ENCODE assay signal across 19 cellular contexts in genomic region chr13:86877449-86877848, GRCh38.
DNase-seq lines count a peak whose midpoint lies in the region; ATAC-seq, FAIRE-seq and TF ChIP-seq lines count a peak whose summit lies in the region.
"Had no signal": no experiment of that assay in that cellular context is flagged by ENCODE, and none has a peak within 500 bp of the region (broad histone marks: within the 10 kb centered on the region; RNA-seq: fewer than 3 reads in every experiment).

No MANE protein-coding gene starts in this region.

- H3K9me1 ChIP-seq in K562 (ENCODE audit: control insufficient read depth, insufficient read depth, low read length) = no peaks in the 10 kb centered on the region

- TF ChIP-seq POLR2A in K562 (conservative IDR thresholded peaks at IDR 0.05) = no peak

- peak overlapping the region; percentile 74 for H2BK15ac ChIP-seq in mesendoderm (replicated peaks; ENCODE audit: low read depth)

- H3K9me3 ChIP-seq in Karpas-422 (ENCODE audit: low read length) = peaks cover 4% of the 10 kb centered on the region; the same call in 1 of the 2 replicates
- no peaks in the 10 kb centered on the region for H3K9me3 ChIP-seq in K562 (replicated peaks; ENCODE audit: control insufficient read depth, insufficient read depth, low read depth, low read length)
- H3K9me3 ChIP-seq in GM23248 (ENCODE audit: low read depth) = no peaks in the 10 kb centered on the region
- H3K9me3 ChIP-seq: HAP-1 had no signal

- no peak overlapping the region for H3K4ac ChIP-seq in mesendoderm (ENCODE audit: low read depth, low read length)

- no peaks in the 10 kb centered on the region for H3K36me3 ChIP-seq in Karpas-422 (ENCODE audit: insufficient read depth, low read length)
- H3K36me3 ChIP-seq in K562 (ENCODE audit: control insufficient read depth, insufficient read depth, low read length) = no peaks in the 10 kb centered on the region
- H3K36me3 ChIP-seq in mesendoderm (ENCODE audit: control insufficient read depth, insufficient read depth, low read length) = no peaks in the 10 kb centered on the region
- H3K36me3 ChIP-seq in GM23248 (ENCODE audit: low read depth) = no peaks in the 10 kb centered on the region
- H3K36me3 ChIP-seq: HAP-1 had no signal

- H3K9me2 ChIP-seq in Karpas-422 (replicated peaks; ENCODE audit: insufficient read depth, low read length) (no peaks in the 10 kb centered on the region), GM23248 (ENCODE audit: insufficient read depth) (no peaks in the 10 kb centered on the region)

- no peak overlapping the region for H3K27ac ChIP-seq in Karpas-422 (ENCODE audit: low read length)
- no peak overlapping the region for H3K27ac ChIP-seq in K562 (ENCODE audit: extremely low read depth, low read depth, low read length)
- H3K27ac ChIP-seq in mesendoderm (ENCODE audit: low read depth, low read length) = no peak overlapping the region
- H3K27ac ChIP-seq in GM23248 = no peak overlapping the region
- H3K27ac ChIP-seq: HL-60 had no signal

- CTCF ChIA-PET in K562 (lab: Yijun Ruan, JAX; ENCODE audit: low intra/inter-chr PET ratio) = no interaction called here

- intact Hi-C loops in K562 (cut with micrococcal nuclease) (no loop called here), Right ventricle myocardium inferior (cut with DNase I) (no loop called here)

- in situ Hi-C loops in K562 (cut with MboI) = no loop called here
- in situ Hi-C loops in GM23248 (cut with MboI) = loop anchor here (10.0 kb wide), 1 partner anchor 387 kb away; no protein-coding TSS in a partner anchor

- H3F3A ChIP-seq in GM23248 (ENCODE audit: insufficient read depth) = no peaks in the 10 kb centered on the region

- no peak overlapping the region for H2BK5ac ChIP-seq in mesendoderm (ENCODE audit: low read length)

- no peak for TF ChIP-seq CTCF in K562 (IDR thresholded peaks at IDR 0.05 in 2 of 3, conservative IDR thresholded peaks at IDR 0.05 in 1 of 3; ENCODE audit: insufficient read depth in 2 of 3, low read depth in 1 of 3, low read length in 3 of 3)

- H3K4me3 ChIP-seq in Karpas-422 (ENCODE audit: low read length) (no peak overlapping the region), K562 (no peak overlapping the region), mesendoderm (ENCODE audit: low read length) (no peak overlapping the region), GM23248 (no peak overlapping the region)
- H3K4me3 ChIP-seq: HAP-1 had no signal

- TF ChIP-seq RAD21 in K562 (CRISPR knock-in tag; conservative IDR thresholded peaks at IDR 0.05 in 1 of 2, IDR thresholded peaks at IDR 0.05 in 1 of 2) = no peak

- no peak overlapping the region for H4K8ac ChIP-seq in mesendoderm (ENCODE audit: low read depth, low read length)

- WGBS in K562 (ENCODE audit: insufficient coverage, low coverage, missing lambda C conversion rate) = 0% methylated on average over 1 of the region's 1 CpG
- WGBS in mesendoderm (ENCODE audit: extremely low coverage, insufficient coverage, low lambda C conversion rate) = no CpG with 5 or more reads among the region's 1 CpG
- WGBS in GM23248 (ENCODE audit: low coverage in 1 of 2, low lambda C conversion rate in 2 of 2, missing lambda C conversion rate in 2 of 2), 2 experiments = 80 to 93% methylated on average over 1 of the region's 1 CpG

- H3K4me1 ChIP-seq in Karpas-422 (ENCODE audit: low read length) (no peaks in the 10 kb centered on the region; the same call in 1 of the 2 replicates), K562 (replicated peaks in 1 of 2; ENCODE audit: control insufficient read depth in 2 of 2, insufficient read depth in 2 of 2, low read length in 2 of 2) (no peaks in the 10 kb centered on the region), mesendoderm (ENCODE audit: control insufficient read depth, low read depth, low read length) (no peaks in the 10 kb centered on the region), GM23248 (ENCODE audit: insufficient read depth) (no peaks in the 10 kb centered on the region)
- H3K4me1 ChIP-seq: HAP-1 had no signal

- H2BK120ac ChIP-seq in mesendoderm (ENCODE audit: low read depth, low read length) = no peak overlapping the region

- DNase-seq in Karpas-422 = no peak
- no peak for DNase-seq in K562 (ENCODE audit: extremely low read depth in 1 of 4, low spot score in 3 of 4)
- no peak for DNase-seq in mesendoderm
- DNase-seq in GM23248 = no peak
- DNase-seq in Right ventricle myocardium inferior (ENCODE audit: missing footprints) = no peak
- DNase-seq: CD8-positive, alpha-beta T cell; COR-L47; DMS153; DMS79 treated with DMSO at 0.1 percent for 48 hours; EL had no signal

- FAIRE-seq in K562 (lab: Jason Lieb, UNC) = no peak
- FAIRE-seq: A204.1, D721Med, G401.6, GM12891, H1 had no signal

- no peaks in the 10 kb centered on the region for H3K79me2 ChIP-seq in Karpas-422 (ENCODE audit: low read length)
- H3K79me2 ChIP-seq in K562 (ENCODE audit: control insufficient read depth, insufficient read depth, low read length) = no peaks in the 10 kb centered on the region
- H3K79me2 ChIP-seq in mesendoderm (ENCODE audit: control insufficient read depth, insufficient read depth, low read length) = no peaks in the 10 kb centered on the region
- no peaks in the 10 kb centered on the region for H3K79me2 ChIP-seq in GM23248 (ENCODE audit: insufficient read depth)

- TF ChIP-seq EP300 in K562 (IDR thresholded peaks at IDR 0.05; ENCODE audit: low read length) = no peak

- H3K23ac ChIP-seq in mesendoderm (ENCODE audit: low read length) = no peak overlapping the region

- no TSS peak for BruUV-seq in K562 (replicated peaks; lab: Mats Ljungman, UMichigan)

- H3K56ac ChIP-seq in mesendoderm (ENCODE audit: low read length) = no peak overlapping the region

- no peaks in the 10 kb centered on the region for H3K27me3 ChIP-seq in Karpas-422 (ENCODE audit: low read length)
- H3K27me3 ChIP-seq in K562 (ENCODE audit: control insufficient read depth in 2 of 2, insufficient read depth in 2 of 2, low read length in 2 of 2) = no peaks in the 10 kb centered on the region
- H3K27me3 ChIP-seq in mesendoderm (ENCODE audit: insufficient read depth, low read length, poor library complexity) = no peaks in the 10 kb centered on the region
- H3K27me3 ChIP-seq in GM23248 (replicated peaks; ENCODE audit: insufficient read depth) = no peaks in the 10 kb centered on the region

- no peak overlapping the region for H3K9ac ChIP-seq in Karpas-422 (ENCODE audit: low read length)
- H3K9ac ChIP-seq in K562 (ENCODE audit: insufficient read depth in 1 of 2, low read depth in 2 of 2, low read length in 2 of 2) = no peak overlapping the region
- no peak overlapping the region for H3K9ac ChIP-seq in mesendoderm (ENCODE audit: low read length)
- H3K9ac ChIP-seq in GM23248 = no peak overlapping the region

- H3K4me2 ChIP-seq in Karpas-422 (ENCODE audit: low read depth, low read length, poor library complexity, severe bottlenecking) = no peak overlapping the region
- H3K4me2 ChIP-seq in K562 (ENCODE audit: insufficient read depth, low read length) = no peak overlapping the region
- no peak overlapping the region for H3K4me2 ChIP-seq in mesendoderm (ENCODE audit: low read length)
- H3K4me2 ChIP-seq in GM23248 (ENCODE audit: unreplicated experiment) = no peak overlapping the region

- no peaks in the 10 kb centered on the region for H4K20me1 ChIP-seq in Karpas-422 (ENCODE audit: insufficient read depth, low read depth, low read length)
- no peaks in the 10 kb centered on the region for H4K20me1 ChIP-seq in K562 (replicated peaks; ENCODE audit: control insufficient read depth, insufficient read depth, low read length)
- no peaks in the 10 kb centered on the region for H4K20me1 ChIP-seq in GM23248 (ENCODE audit: insufficient read depth)

- H2AK5ac ChIP-seq in mesendoderm (ENCODE audit: low read length) = no peak overlapping the region

- POLR2A ChIA-PET in K562 (lab: Yijun Ruan, JAX) = no interaction called here

- H3K18ac ChIP-seq in mesendoderm (ENCODE audit: low read length) = no peak overlapping the region

- peak overlapping the region; percentile 75 for H2AFZ ChIP-seq in Karpas-422 (ENCODE audit: low read length)
- H2AFZ ChIP-seq in K562 (ENCODE audit: low read depth, low read length) = no peak overlapping the region
- no peak overlapping the region for H2AFZ ChIP-seq in GM23248

- no peaks in the 10 kb centered on the region for H3K79me1 ChIP-seq in mesendoderm (ENCODE audit: low read length)

- ATAC-seq in K562 = no peak
- ATAC-seq in Right ventricle myocardium inferior = no peak
- no peak for ATAC-seq in GM19397 (IDR thresholded peaks at IDR 0.05; ENCODE audit: unreplicated experiment)
- no peak for ATAC-seq in HG03139 (IDR thresholded peaks at IDR 0.05; ENCODE audit: unreplicated experiment)
- ATAC-seq: CD8-positive, alpha-beta T cell had no signal

- no peak overlapping the region for H4K5ac ChIP-seq in mesendoderm (ENCODE audit: low read length)

TF ChIP-seq in K562, 482 proteins besides CTCF, POLR2A, EP300 and RAD21:
- TF ChIP-seq ZNF197 (CRISPR knock-in tag; IDR thresholded peaks at IDR 0.05; ENCODE audit: low read depth) (no peak), SMARCC2 (IDR thresholded peaks at IDR 0.05; ENCODE audit: low read depth) (no peak), CAMTA2 (CRISPR knock-in tag; conservative IDR thresholded peaks at IDR 0.05) (no peak), ARID1B (IDR thresholded peaks at IDR 0.05) (no peak), PBX2 (CRISPR knock-in tag; IDR thresholded peaks at IDR 0.05; ENCODE audit: low read depth) (no peak), PBX2 (tag; conservative IDR thresholded peaks at IDR 0.05; ENCODE audit: low read depth) (peak; percentile 58)
